21 cellular contexts compared by ENCODE assay signal in the genomic region with DNA sequence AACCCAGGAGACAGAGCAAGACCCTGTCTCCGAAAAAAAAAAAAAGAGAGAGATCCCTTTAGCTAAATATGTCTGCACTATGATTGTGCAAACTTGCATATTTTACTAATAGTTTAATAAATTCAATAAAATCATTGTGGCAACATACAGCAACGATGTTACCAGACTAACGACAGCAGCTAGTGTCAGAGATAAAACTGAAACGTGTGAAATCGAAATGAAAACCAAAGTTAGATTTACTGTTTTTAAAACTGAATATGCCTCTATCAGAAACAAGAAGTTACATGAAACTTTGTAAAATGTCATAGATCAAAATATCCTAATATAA. TPM values are rescaled to one million over a fixed set of nuclear protein-coding genes. Genes with fewer than 3 reads are reported as not detected.
DNase-seq lines count a peak whose midpoint lies in the region; ATAC-seq and TF ChIP-seq lines count a peak whose summit lies in the region.
"Had no signal": no experiment of that assay in that cellular context is flagged by ENCODE, and none has a peak within 500 bp of the region (broad histone marks: within the 10 kb centered on the region; RNA-seq: fewer than 3 reads in every experiment).

No MANE protein-coding gene starts in this region.

- no peak for DNase-seq in activated CD8-positive, alpha-beta memory T cell treated with anti-CD3 and anti-CD28 coated beads, Interleukin-2, amount 10 ng/mL, durations not matched to agents 7 days and 5 days
- no peak for DNase-seq in activated CD8-positive, alpha-beta memory T cell treated with anti-CD3 and anti-CD28 coated beads, Interleukin-2, amount 50 U/mL, for 4 hours
- DNase-seq in T-cell, result no peak
- no peak for DNase-seq in effector memory CD4-positive, alpha-beta T cell
- DNase-seq in stimulated activated effector memory CD8-positive, alpha-beta T cell treated with anti-CD3 and anti-CD28 coated beads, Interleukin-12 subunit alpha, Interleukin-12 subunit beta, amount 100 ng/mL, for 72 hours (ENCODE audit: low spot score in 2 of 2), result no peak
- no peak for DNase-seq in COLO668 (lab: John Stamatoyannopoulos, UW; ENCODE audit: unreplicated experiment)
- DNase-seq in BE2C, result no peak
- no peak for DNase-seq in COLO829 (ENCODE audit: low spot score)
- DNase-seq: brain microvascular endothelial cell, HCEC 1CT, KBM-7, naive B cell, NCI-H1105 treated with DMSO at 0.1 percent for 48 hours, PC-9, posterior cingulate gyrus, tibial artery had no signal

- peaks cover 32% of the 10 kb centered on the region for H3K4me1 ChIP-seq in effector memory CD4-positive, alpha-beta T cell (ENCODE audit: control insufficient read depth, insufficient read depth, low read length, poor library complexity, severe bottlenecking)
- H3K4me1 ChIP-seq in BE2C, result no peaks in the 10 kb centered on the region
- H3K4me1 ChIP-seq: tibial artery had no signal

- H3K27me3 Mint-ChIP-seq in activated CD8-positive, alpha-beta memory T cell treated with anti-CD3 and anti-CD28 coated beads, Interleukin-2, amount 10 ng/mL, durations not matched to agents 7 days and 5 days, result no peaks in the 10 kb centered on the region
- H3K27me3 Mint-ChIP-seq in T-cell, result no peaks in the 10 kb centered on the region
- H3K27me3 Mint-ChIP-seq: naive B cell had no signal

- no peak for TF ChIP-seq CTCF in BE2C (IDR thresholded peaks at IDR 0.05; ENCODE audit: low read depth, low read length)

- no peaks in the 10 kb centered on the region for H3K36me3 ChIP-seq in effector memory CD4-positive, alpha-beta T cell (ENCODE audit: control insufficient read depth, insufficient read depth, low read length)
- no peaks in the 10 kb centered on the region for H3K36me3 ChIP-seq in BE2C
- H3K36me3 ChIP-seq: brain microvascular endothelial cell, tibial artery had no signal

- H3K36me3 Mint-ChIP-seq in activated CD8-positive, alpha-beta memory T cell treated with anti-CD3 and anti-CD28 coated beads, Interleukin-2, amount 10 ng/mL, durations not matched to agents 7 days and 5 days, result peaks cover 34% of the 10 kb centered on the region
- H3K36me3 Mint-ChIP-seq in T-cell, result peaks cover 18% of the 10 kb centered on the region
- peaks cover 49% of the 10 kb centered on the region for H3K36me3 Mint-ChIP-seq in stimulated activated effector memory CD8-positive, alpha-beta T cell treated with anti-CD3 and anti-CD28 coated beads, Interleukin-12 subunit alpha, Interleukin-12 subunit beta, amount 100 ng/mL, for 72 hours

- H3K9me3 Mint-ChIP-seq in activated CD8-positive, alpha-beta memory T cell treated with anti-CD3 and anti-CD28 coated beads, Interleukin-2, amount 10 ng/mL, durations not matched to agents 7 days and 5 days (ENCODE audit: low read depth), result peaks cover 20% of the 10 kb centered on the region
- peaks cover 9 to 27% (median 16%) of the 10 kb centered on the region in 3 donors for H3K9me3 Mint-ChIP-seq in T-cell
- peaks cover 16% of the 10 kb centered on the region for H3K9me3 Mint-ChIP-seq in stimulated activated effector memory CD8-positive, alpha-beta T cell treated with anti-CD3 and anti-CD28 coated beads, Interleukin-12 subunit alpha, Interleukin-12 subunit beta, amount 100 ng/mL, for 72 hours

- CTCF ChIA-PET in activated CD8-positive, alpha-beta memory T cell treated with anti-CD3 and anti-CD28 coated beads, Interleukin-2, amount 10 ng/mL, durations not matched to agents 7 days and 5 days (lab: Charles Lee), result interaction anchor here (0.7 to 11.8 kb wide), 7 partner anchors 18 to 251 kb away, joined by 3 to 224 read pairs (median 10); a partner anchor contains a TSS
- CTCF ChIA-PET in T-cell (lab: Charles Lee), result interaction anchor here in 1 of 2 donors (0.6 to 1.6 kb wide), 7 partner anchors 9 to 285 kb away, joined by 3 to 9 read pairs (median 4); no protein-coding TSS in a partner anchor

- peak; percentile 7 for ATAC-seq in activated CD8-positive, alpha-beta memory T cell treated with anti-CD3 and anti-CD28 coated beads, Interleukin-2, amount 10 ng/mL, durations not matched to agents 7 days and 5 days
- peak in 1 of 4 experiments; percentile 30 for ATAC-seq in T-cell (replicated peaks in 1 of 4)
- no peak for ATAC-seq in stimulated activated effector memory CD8-positive, alpha-beta T cell treated with anti-CD3 and anti-CD28 coated beads, Interleukin-12 subunit alpha, Interleukin-12 subunit beta, amount 100 ng/mL, for 72 hours

- H3K4me3 Mint-ChIP-seq in activated CD8-positive, alpha-beta memory T cell treated with anti-CD3 and anti-CD28 coated beads, Interleukin-2, amount 10 ng/mL, durations not matched to agents 7 days and 5 days, result peak overlapping the region; percentile 80
- peak overlapping the region; percentile 63 to 66 (median 65) for H3K4me3 Mint-ChIP-seq in T-cell
- peak overlapping the region; percentile 66 for H3K4me3 Mint-ChIP-seq in stimulated activated effector memory CD8-positive, alpha-beta T cell treated with anti-CD3 and anti-CD28 coated beads, Interleukin-12 subunit alpha, Interleukin-12 subunit beta, amount 100 ng/mL, for 72 hours
- H3K4me3 Mint-ChIP-seq: naive B cell had no signal

- H3K27ac ChIP-seq in effector memory CD4-positive, alpha-beta T cell (ENCODE audit: insufficient read depth, low read length, poor library complexity, severe bottlenecking), result peak overlapping the region; percentile 76
- H3K27ac ChIP-seq: brain microvascular endothelial cell, PC-9, SK-N-MC, tibial artery had no signal

- H3K27me3 ChIP-seq in effector memory CD4-positive, alpha-beta T cell (replicated peaks; ENCODE audit: control insufficient read depth, insufficient read depth, low read length, poor library complexity, severe bottlenecking), result no peaks in the 10 kb centered on the region
- no peaks in the 10 kb centered on the region for H3K27me3 ChIP-seq in BE2C
- H3K27me3 ChIP-seq: brain microvascular endothelial cell, tibial artery had no signal

- peak overlapping the region; percentile 97 for H3K27ac Mint-ChIP-seq in activated CD8-positive, alpha-beta memory T cell treated with anti-CD3 and anti-CD28 coated beads, Interleukin-2, amount 10 ng/mL, durations not matched to agents 7 days and 5 days
- peak overlapping the region; percentile 95 to 99 for H3K27ac Mint-ChIP-seq in T-cell
- peak overlapping the region; percentile 97 for H3K27ac Mint-ChIP-seq in stimulated activated effector memory CD8-positive, alpha-beta T cell treated with anti-CD3 and anti-CD28 coated beads, Interleukin-12 subunit alpha, Interleukin-12 subunit beta, amount 100 ng/mL, for 72 hours
- H3K27ac Mint-ChIP-seq: naive B cell had no signal

- peaks cover 83% of the 10 kb centered on the region for H3K4me1 Mint-ChIP-seq in activated CD8-positive, alpha-beta memory T cell treated with anti-CD3 and anti-CD28 coated beads, Interleukin-2, amount 10 ng/mL, durations not matched to agents 7 days and 5 days
- peaks cover 56 to 81% (median 75%) of the 10 kb centered on the region in 3 donors for H3K4me1 Mint-ChIP-seq in T-cell
- peaks cover 62% of the 10 kb centered on the region for H3K4me1 Mint-ChIP-seq in stimulated activated effector memory CD8-positive, alpha-beta T cell treated with anti-CD3 and anti-CD28 coated beads, Interleukin-12 subunit alpha, Interleukin-12 subunit beta, amount 100 ng/mL, for 72 hours
- H3K4me1 Mint-ChIP-seq: naive B cell had no signal

- peaks cover 4% of the 10 kb centered on the region for H3K9me3 ChIP-seq in effector memory CD4-positive, alpha-beta T cell (ENCODE audit: control insufficient read depth, low read length)
- H3K9me3 ChIP-seq in BE2C, result no peaks in the 10 kb centered on the region
- H3K9me3 ChIP-seq: tibial artery had no signal

- POLR2A ChIA-PET in T-cell (lab: Charles Lee), result interaction anchor here (0.5 to 1.2 kb wide), 5 partner anchors 9 to 50 kb away, joined by 3 to 26 read pairs (median 3); no protein-coding TSS in a partner anchor

- H3K4me3 ChIP-seq in effector memory CD4-positive, alpha-beta T cell (ENCODE audit: insufficient read depth, low read depth, low read length, poor library complexity, severe bottlenecking), result peak overlapping the region; percentile 12
- no peak overlapping the region for H3K4me3 ChIP-seq in BE2C (ENCODE audit: low read depth, low read length)
- H3K4me3 ChIP-seq: PC-9, SK-N-MC, smooth muscle cell, tibial artery had no signal

RNA-seq across cellular contexts. Expression of a gene that starts 54.9 kb away (rescaled TPM):
- 100 to 1,000 TPM; 278 to 444 TPM for total RNA-seq in activated CD8-positive, alpha-beta memory T cell treated with anti-CD3 and anti-CD28 coated beads, Interleukin-2, amount 10 ng/mL, durations not matched to agents 7 days and 5 days
- 100 to 1,000 TPM; 119 to 209 (median 158) TPM for total RNA-seq in T-cell
- polyA plus RNA-seq in BE2C (2012; ENCODE audit: insufficient read depth, insufficient read length, low read depth), result not detected
- total RNA-seq: A673, Daoy, epithelial cell of proximal tubule, PC-9, smooth muscle cell had no signal
- polyA plus RNA-seq: smooth muscle cell had no signal
